Comparison of ENCODE assay signal across 8 cellular contexts in genomic region chr2:159713691-159714585, GRCh38. TPM values are rescaled to one million over a fixed set of nuclear protein-coding genes. Genes with fewer than 3 reads are reported as not detected.
DNase-seq lines count a peak whose midpoint lies in the region; ATAC-seq and TF ChIP-seq lines count a peak whose summit lies in the region.

No MANE protein-coding gene starts in this region.

- intact Hi-C loops in left ventricle myocardium superior (cut with micrococcal nuclease) = no loop called here

- peak overlapping the region; percentile 97 to 99 for H3K27ac ChIP-seq in right atrium auricular region
- peak overlapping the region; percentile 88 for H3K27ac ChIP-seq in epithelial cell of prostate
- peak overlapping the region; percentile 96 for H3K27ac ChIP-seq in osteoblast (ENCODE audit: low read depth, low read length)

- DNase-seq in right atrium auricular region (ENCODE audit: low spot score) = no peak
- no peak for DNase-seq in left ventricle myocardium superior
- peak; percentile 38 for DNase-seq in RPMI8226
- no peak for DNase-seq in epithelial cell of prostate (ENCODE audit: low read depth, low spot score)
- DNase-seq in osteoblast (ENCODE audit: insufficient read length, low spot score, missing footprints) = peak; percentile 85
- no peak for DNase-seq in NCI-H345 (lab: John Stamatoyannopoulos, UW)
- no peak for DNase-seq in stimulated activated naive CD4-positive, alpha-beta T cell treated with Interleukin-2 at 50 U/mL for 16 hours (lab: John Stamatoyannopoulos, UW)

- TF ChIP-seq CTCF in right atrium auricular region (IDR thresholded peaks at IDR 0.05) = no peak
- no peak for TF ChIP-seq CTCF in osteoblast (IDR thresholded peaks at IDR 0.05; ENCODE audit: extremely low read depth, low read depth, low read length)

- peaks cover 0 to 68% of the 10 kb centered on the region in 2 donors for H3K4me1 ChIP-seq in right atrium auricular region
- H3K4me1 ChIP-seq in osteoblast (ENCODE audit: insufficient read depth, low read length) = peaks cover 27% of the 10 kb centered on the region

- H3K27me3 ChIP-seq in right atrium auricular region = no peaks in the 10 kb centered on the region
- H3K27me3 ChIP-seq in osteoblast (ENCODE audit: insufficient read depth, low read length) = no peaks in the 10 kb centered on the region

- H4K20me1 ChIP-seq in osteoblast (ENCODE audit: insufficient read depth, low read length) = peaks cover 56% of the 10 kb centered on the region

- H3K9me3 ChIP-seq in right atrium auricular region (no peaks in the 10 kb centered on the region), osteoblast (ENCODE audit: low read depth, low read length) (no peaks in the 10 kb centered on the region)

- peaks cover 19% of the 10 kb centered on the region for H3K36me3 ChIP-seq in right atrium auricular region
- peaks cover 31% of the 10 kb centered on the region for H3K36me3 ChIP-seq in osteoblast (ENCODE audit: insufficient read depth, low read length)

- no peak overlapping the region for H2AFZ ChIP-seq in osteoblast (ENCODE audit: low read length)

- H3K79me2 ChIP-seq in osteoblast (ENCODE audit: insufficient read depth, low read length) = peaks cover 72% of the 10 kb centered on the region

- H3K4me2 ChIP-seq in osteoblast (ENCODE audit: insufficient read depth, low read length) = peak overlapping the region; percentile 83

- H3K4me3 ChIP-seq in right atrium auricular region = peak overlapping the region; percentile 75 to 97
- H3K4me3 ChIP-seq in osteoblast (ENCODE audit: insufficient read depth, low read length) = peak overlapping the region; percentile 99

- no peak for ATAC-seq in left ventricle myocardium superior
- ATAC-seq in GM21381 (IDR thresholded peaks at IDR 0.05; ENCODE audit: unreplicated experiment) = no peak

RNA-seq across cellular contexts. Expression of gene MARCHF7, which starts 1.6 kb away (rescaled TPM):
- total RNA-seq in right atrium auricular region (10 to 100 TPM; 70.6 to 79.5 TPM), left ventricle myocardium superior (85.2 TPM), osteoblast (102 and 106 TPM in 2 replicates)

Comparison
In these comparisons a context has a peak if more than half of its experiments do, and no peak if none do; other contexts are left out.
1. DNase-seq: peak in RPMI8226 (single experiment) and osteoblast (single experiment); none in right atrium auricular region (single experiment), left ventricle myocardium superior (single experiment), epithelial cell of prostate (single experiment), NCI-H345 (single experiment) and stimulated activated naive CD4-positive, alpha-beta T cell treated with Interleukin-2 at 50 U/mL for 16 hours (single experiment).
2. Peak in every context shown above with its lines, with median percentiles within 50 percentile points of each other: H3K27ac ChIP-seq.